ENCODE assay signal across 26 cellular contexts in genomic region chr2:143808166-143808565, GRCh38.
DNase-seq lines count a peak whose midpoint lies in the region; ATAC-seq, FAIRE-seq and TF ChIP-seq lines count a peak whose summit lies in the region.
"Had no signal": no experiment of that assay in that cellular context is flagged by ENCODE, and none has a peak within 500 bp of the region (broad histone marks: within the 10 kb centered on the region; RNA-seq: fewer than 3 reads in every experiment).

No MANE protein-coding gene starts in this region.

- no peak overlapping the region for H3K14ac ChIP-seq in H1 (ENCODE audit: insufficient read length)
- H3K14ac ChIP-seq in neuronal stem cell (ENCODE audit: low read length), result no peak overlapping the region

- in situ Hi-C loops in GM23248 (cut with MboI), result no loop called here

- TF ChIP-seq POLR2A in NB4 (IDR thresholded peaks at IDR 0.05; ENCODE audit: extremely low read depth, insufficient read length) (no peak), H1 (IDR thresholded peaks at IDR 0.05; ENCODE audit: control extremely low read depth in 1 of 2, low read depth in 2 of 2, low read length in 2 of 2) (no peak), Peyer's patch (IDR thresholded peaks at IDR 0.05) (no peak)

- POLR2A ChIA-PET in H1 (lab: Charles Lee; ENCODE audit: partially characterized antibody), result no interaction called here

- no peak overlapping the region for H4K5ac ChIP-seq in H1 (ENCODE audit: insufficient read length, low read depth, low read length)

- no peak overlapping the region for H2BK20ac ChIP-seq in H1 (ENCODE audit: low read length)

- H3K4me3 ChIP-seq in GM23248 (no peak overlapping the region), NB4 (ENCODE audit: low read depth, low read length) (no peak overlapping the region), H1 (ENCODE audit: extremely low read depth in 1 of 4, insufficient read depth in 2 of 4, low read depth in 3 of 4, low read length in 4 of 4) (no peak overlapping the region), neuronal stem cell (ENCODE audit: low read length in 2 of 2) (no peak overlapping the region), Peyer's patch (no peak overlapping the region)
- H3K4me3 ChIP-seq: cardiac muscle cell, left lung, mucosa of descending colon, skin epidermis had no signal

- no peak overlapping the region for H3K23ac ChIP-seq in H1 (ENCODE audit: insufficient read length)
- no peak overlapping the region for H3K23ac ChIP-seq in neuronal stem cell (ENCODE audit: low read depth, low read length, poor library complexity)

- intact Hi-C loops in left colon (cut with DNase I, micrococcal nuclease), result no loop called here

- no peak overlapping the region for H2BK5ac ChIP-seq in H1 (ENCODE audit: low read depth, low read length)
- H2BK5ac ChIP-seq in neuronal stem cell (ENCODE audit: low read length), result no peak overlapping the region

- H3K79me2 ChIP-seq in GM23248 (ENCODE audit: insufficient read depth) (no peaks in the 10 kb centered on the region), H1 (ENCODE audit: control insufficient read depth in 1 of 2, insufficient read depth in 2 of 2, low read length in 2 of 2) (no peaks in the 10 kb centered on the region)

- H3K23me2 ChIP-seq in H1 (ENCODE audit: low read depth, low read length), result no peaks in the 10 kb centered on the region

- H3K4me2 ChIP-seq in GM23248 (ENCODE audit: unreplicated experiment), result no peak overlapping the region
- H3K4me2 ChIP-seq in H1 (ENCODE audit: insufficient read depth in 1 of 2, low read depth in 2 of 2, low read length in 2 of 2), result no peak overlapping the region
- H3K4me2 ChIP-seq in neuronal stem cell (ENCODE audit: insufficient read depth, low read length, poor library complexity, severe bottlenecking), result no peak overlapping the region

- CTCF ChIA-PET in H1 (lab: Charles Lee; ENCODE audit: partially characterized antibody), result interaction anchor here (0.6 to 0.8 kb wide), 2 partner anchors 123 to 227 kb away, joined by 3 to 4 read pairs; no protein-coding TSS in a partner anchor

- H3K9me3 ChIP-seq in GM23248 (ENCODE audit: low read depth) (no peaks in the 10 kb centered on the region), H1 (ENCODE audit: insufficient read depth in 2 of 2, low read depth in 1 of 2, low read length in 1 of 2) (no peaks in the 10 kb centered on the region), neuronal stem cell (replicated peaks in 1 of 2; ENCODE audit: control insufficient read depth in 2 of 2, insufficient read depth in 1 of 2, low read depth in 1 of 2, low read length in 2 of 2) (no peaks in the 10 kb centered on the region), Peyer's patch (no peaks in the 10 kb centered on the region)
- H3K9me3 ChIP-seq: left lung, mucosa of descending colon had no signal

- DNase-seq in GM23248 (peak; percentile 14), NB4 (ENCODE audit: low read depth) (peak; percentile 77), H1 (ENCODE audit: low read depth in 1 of 2, low spot score in 2 of 2) (no peak), neuronal stem cell (ENCODE audit: low spot score) (no peak), left colon (no peak), ureter (ENCODE audit: low spot score) (no peak), Peyer's patch (no peak)
- DNase-seq: activated CD4-positive, alpha-beta memory T cell treated with anti-CD3 and anti-CD28 coated beads, Interleukin-2, amount 10 ng/mL, durations not matched to agents 7 days and 5 days; activated gamma-delta T cell treated with Interleukin-2 at 50 U/mL for 16 hours; CD8-positive, alpha-beta memory T cell; cortex of kidney; DMS153; endodermal cell; immature natural killer cell; left lung; mucosa of descending colon; NCI-H1105; NCI-H2081 treated with DMSO at 0.1 percent for 48 hours; NCI-H446; stimulated activated naive B cell treated with anti-CD40 and anti-IgM and Interleukin-4, amounts not matched to agents 10 μg/mL and 1 μg/mL and 100 μg/mL, for 72 hours; T-helper 9 cell had no signal

- no peaks in the 10 kb centered on the region for H3K36me3 ChIP-seq in GM23248 (ENCODE audit: low read depth)
- no peaks in the 10 kb centered on the region for H3K36me3 ChIP-seq in H1 (ENCODE audit: control insufficient read depth in 2 of 4, insufficient read depth in 4 of 4, low read length in 3 of 4)
- no peaks in the 10 kb centered on the region for H3K36me3 ChIP-seq in neuronal stem cell (replicated peaks in 1 of 2; ENCODE audit: control insufficient read depth in 2 of 2, insufficient read depth in 2 of 2, low read length in 2 of 2)
- no peaks in the 10 kb centered on the region for H3K36me3 ChIP-seq in Peyer's patch
- H3K36me3 ChIP-seq: cardiac muscle cell, left lung had no signal

- no peak overlapping the region for H2BK15ac ChIP-seq in H1 (ENCODE audit: low read length)
- no peak overlapping the region for H2BK15ac ChIP-seq in neuronal stem cell (ENCODE audit: low read length)

- no peak for ATAC-seq in left colon
- ATAC-seq: left lung; mucosa of descending colon; SK-N-SH treated with all-trans-retinoic acid at 6 μM for 48 hours; stimulated activated naive B cell treated with anti-CD40 and anti-IgM and Interleukin-4, amounts not matched to agents 10 μg/mL and 1 μg/mL and 100 μg/mL, for 72 hours; WTC11 had no signal

- H3K18ac ChIP-seq in H1 (ENCODE audit: extremely low read depth, low read length) (no peak overlapping the region), neuronal stem cell (ENCODE audit: low read length) (no peak overlapping the region)

- H3K56ac ChIP-seq in H1 (replicated peaks; ENCODE audit: insufficient read length, low read depth, low read length), result no peak overlapping the region

- H2AFZ ChIP-seq in GM23248 (no peak overlapping the region), H1 (ENCODE audit: low read length) (peak overlapping the region; percentile 50; the same call in 1 of the 2 replicates), neuronal stem cell (ENCODE audit: low read length) (no peak overlapping the region)

- H3K27me3 ChIP-seq in GM23248 (replicated peaks; ENCODE audit: insufficient read depth) (no peaks in the 10 kb centered on the region), H1 (replicated peaks in 1 of 4; ENCODE audit: control insufficient read depth in 3 of 4, extremely low read depth in 1 of 4, insufficient read depth in 3 of 4, low read length in 3 of 4) (no peaks in the 10 kb centered on the region), neuronal stem cell (ENCODE audit: control insufficient read depth in 3 of 3, insufficient read depth in 3 of 3, low read depth in 1 of 3, low read length in 3 of 3) (no peaks in the 10 kb centered on the region), Peyer's patch (no peaks in the 10 kb centered on the region)
- H3K27me3 ChIP-seq: cardiac muscle cell, left lung had no signal

- H4K8ac ChIP-seq in H1 (ENCODE audit: extremely low read depth, insufficient read depth, low read length), result no peak overlapping the region
- no peak overlapping the region for H4K8ac ChIP-seq in neuronal stem cell (ENCODE audit: low read depth, low read length)

- no peak for TF ChIP-seq RAD21 in H1 (IDR thresholded peaks at IDR 0.05 in 1 of 2, conservative IDR thresholded peaks at IDR 0.05 in 1 of 2; ENCODE audit: low read depth in 2 of 2, low read length in 2 of 2)

- H3K27ac ChIP-seq in GM23248 (no peak overlapping the region), H1 (ENCODE audit: low read depth, low read length) (no peak overlapping the region), neuronal stem cell (replicated peaks; ENCODE audit: low read length) (peak overlapping the region; percentile 24), Peyer's patch (no peak overlapping the region)
- H3K27ac ChIP-seq: cardiac muscle cell, left lung had no signal

- H3K9me2 ChIP-seq in GM23248 (ENCODE audit: insufficient read depth), result no peaks in the 10 kb centered on the region

- H3K79me1 ChIP-seq in H1 (ENCODE audit: low read depth, low read length) (no peaks in the 10 kb centered on the region), neuronal stem cell (ENCODE audit: low read depth, low read length) (no peaks in the 10 kb centered on the region)

- no peak overlapping the region for H2AK5ac ChIP-seq in H1 (ENCODE audit: low read depth, low read length)
- H2AK5ac ChIP-seq in neuronal stem cell (ENCODE audit: low read depth, low read length), result no peak overlapping the region

- no peak overlapping the region for H3K9ac ChIP-seq in GM23248
- H3K9ac ChIP-seq in H1 (replicated peaks in 1 of 4; ENCODE audit: extremely low read depth in 1 of 4, low read depth in 3 of 4, low read length in 3 of 4), result no peak overlapping the region
- H3K9ac ChIP-seq in neuronal stem cell (ENCODE audit: low read depth, low read length, poor library complexity), result no peak overlapping the region

- H2BK12ac ChIP-seq in H1 (ENCODE audit: low read depth, low read length) (no peak overlapping the region; the same call in 1 of the 2 replicates), neuronal stem cell (ENCODE audit: low read length) (no peak overlapping the region)

- H4K91ac ChIP-seq in H1 (replicated peaks; ENCODE audit: insufficient read length, low read length) (no peak overlapping the region), neuronal stem cell (ENCODE audit: low read depth, low read length, poor library complexity) (no peak overlapping the region)

- no peaks in the 10 kb centered on the region for H4K20me1 ChIP-seq in GM23248 (ENCODE audit: insufficient read depth)
- H4K20me1 ChIP-seq in H1 (replicated peaks in 1 of 2; ENCODE audit: control insufficient read depth in 1 of 2, insufficient read depth in 2 of 2, low read length in 2 of 2), result no peaks in the 10 kb centered on the region

- TF ChIP-seq CTCF in NB4 (IDR thresholded peaks at IDR 0.05; ENCODE audit: low read depth, low read length) (no peak), H1 (IDR thresholded peaks at IDR 0.05; ENCODE audit: control extremely low read depth in 1 of 3, insufficient read depth in 1 of 3, low read depth in 1 of 3, low read length in 3 of 3) (no peak), Peyer's patch (IDR thresholded peaks at IDR 0.05) (no peak)

- FAIRE-seq in H1 (lab: Jason Lieb, UNC), result no peak
- FAIRE-seq: RCC 7860 had no signal

- no peak for TF ChIP-seq EP300 in H1 (IDR thresholded peaks at IDR 0.05; ENCODE audit: borderline replicate concordance in 1 of 2, low read depth in 2 of 2, low read length in 2 of 2)

- no peak overlapping the region for H2BK120ac ChIP-seq in H1 (replicated peaks; ENCODE audit: low read depth, low read length)
- H2BK120ac ChIP-seq in neuronal stem cell (ENCODE audit: low read depth, low read length), result no peak overlapping the region

- 97 to 100% methylated on average over 1 of the region's 1 CpG for WGBS in GM23248 (ENCODE audit: low coverage in 1 of 2, low lambda C conversion rate in 2 of 2, missing lambda C conversion rate in 2 of 2), 2 experiments
- 92% methylated on average over 1 of the region's 1 CpG; no CpG with 5 or more reads in 1 of the 2 experiments for WGBS in H1 (ENCODE audit: extremely low coverage in 1 of 2, insufficient coverage in 1 of 2, insufficient read length in 1 of 2, insufficient replicate concordance in 2 of 2, low coverage in 1 of 2, low lambda C conversion rate in 2 of 2, missing lambda C conversion rate in 1 of 2), 2 experiments
- no CpG with 5 or more reads among the region's 1 CpG for WGBS in neuronal stem cell (ENCODE audit: extremely low coverage in 2 of 2, insufficient read length in 2 of 2, insufficient replicate concordance in 1 of 2), 2 donors

- H3K4ac ChIP-seq in H1 (replicated peaks; ENCODE audit: insufficient read length, low read depth, low read length) (no peak overlapping the region), neuronal stem cell (ENCODE audit: low read length) (no peak overlapping the region)

- no peaks in the 10 kb centered on the region for H3F3A ChIP-seq in GM23248 (ENCODE audit: insufficient read depth)

- H3K4me1 ChIP-seq in GM23248 (ENCODE audit: insufficient read depth) (no peaks in the 10 kb centered on the region), H1 (replicated peaks in 1 of 4; ENCODE audit: control insufficient read depth in 3 of 4, insufficient read depth in 4 of 4, low read length in 3 of 4) (peaks cover 3 to 15% (median 9%) of the 10 kb centered on the region in 4 experiments; a peak in 6 of 7 replicates), neuronal stem cell (ENCODE audit: control insufficient read depth in 2 of 2, insufficient read depth in 1 of 2, low read depth in 1 of 2, low read length in 2 of 2) (peaks cover 0 to 8% of the 10 kb centered on the region in 2 donors), Peyer's patch (no peaks in the 10 kb centered on the region)

Comparison
In these comparisons a context has a peak if more than half of its experiments do, and no peak if none do; other contexts are left out.
1. DNase-seq: peak in GM23248 (single experiment) and NB4 (single experiment); none in H1 (0 of 2), neuronal stem cell (single experiment), left colon (0 of 2), ureter (single experiment) and Peyer's patch (0 of 3).